Comparison of ENCODE assay signal across 9 cellular contexts in genomic region chr19:58009666-58010301, GRCh38. TPM values are rescaled to one million over a fixed set of nuclear protein-coding genes. Genes with fewer than 3 reads are reported as not detected.
DNase-seq lines count a peak whose midpoint lies in the region; ATAC-seq, FAIRE-seq and TF ChIP-seq lines count a peak whose summit lies in the region.
"Had no signal": no experiment of that assay in that cellular context is flagged by ENCODE, and none has a peak within 500 bp of the region (broad histone marks: within the 10 kb centered on the region; RNA-seq: fewer than 3 reads in every experiment).

No MANE protein-coding gene starts in this region.

- peak overlapping the region; percentile 72 for H3K27ac Mint-ChIP-seq in activated B cell treated with CpG ODN at 0.5 μM for 24 hours

- intact Hi-C loops in activated B cell treated with CpG ODN at 0.5 μM for 24 hours (cut with micrococcal nuclease) = loop anchor here (5.0 to 10.0 kb wide), 2 partner anchors 295 to 602 kb away; partner anchors contain the start of gene ERVK3-1

- H3K4me1 Mint-ChIP-seq in activated B cell treated with CpG ODN at 0.5 μM for 24 hours = peaks cover 4% of the 10 kb centered on the region

- CTCF ChIA-PET in activated B cell treated with CpG ODN at 0.5 μM for 24 hours (lab: Charles Lee) = no interaction called here

- H3K27me3 Mint-ChIP-seq in activated B cell treated with CpG ODN at 0.5 μM for 24 hours = peaks cover under 1% of the 10 kb centered on the region

- TF ChIP-seq POLR2A in GM12891 (IDR thresholded peaks at IDR 0.05; ENCODE audit: low read depth, low read length) = no peak

- peaks cover 39% of the 10 kb centered on the region for H3K36me3 Mint-ChIP-seq in activated B cell treated with CpG ODN at 0.5 μM for 24 hours (ENCODE audit: low read depth)

- POLR2A ChIA-PET in activated B cell treated with CpG ODN at 0.5 μM for 24 hours (lab: Charles Lee) = no interaction called here

- peak overlapping the region; percentile 82 for H3K4me3 Mint-ChIP-seq in activated B cell treated with CpG ODN at 0.5 μM for 24 hours

- FAIRE-seq in GM12891 (lab: Jason Lieb, UNC) = peak; percentile 94

- DNase-seq in GM12891 (ENCODE audit: insufficient read length, low spot score) (peak; percentile 84), NCI-H128 (lab: John Stamatoyannopoulos, UW; ENCODE audit: unreplicated experiment) (peak; percentile 73), activated B cell treated with CpG ODN at 0.5 μM for 24 hours (peak; percentile 69), cerebellum (ENCODE audit: low spot score) (peak; percentile 96), islet precursor cell (peak; percentile 82)
- DNase-seq in stimulated activated CD4-positive, alpha-beta T cell treated with anti-CD3 and anti-CD28 coated beads, Interleukin-12 subunit alpha, Interleukin-12 subunit beta, amount 100 ng/mL, for 48 hours (ENCODE audit: low read depth in 2 of 3, low spot score in 1 of 3) = peak; percentile 29 to 41 (median 37)

- H3K9me3 Mint-ChIP-seq in activated B cell treated with CpG ODN at 0.5 μM for 24 hours = peaks cover 33% of the 10 kb centered on the region

- TF ChIP-seq CTCF in activated B cell treated with CpG ODN at 0.5 μM for 24 hours (IDR thresholded peaks at IDR 0.05) = no peak

- peak; percentile 93 for ATAC-seq in activated B cell treated with CpG ODN at 0.5 μM for 24 hours (ENCODE audit: low read depth)
- no peak for ATAC-seq in HG02884 (IDR thresholded peaks at IDR 0.05; ENCODE audit: unreplicated experiment)
- no peak for ATAC-seq in GM18498 (IDR thresholded peaks at IDR 0.05; ENCODE audit: unreplicated experiment)

TF ChIP-seq in GM12891, 5 proteins besides CTCF, POLR2A, EP300 and RAD21:
- TF ChIP-seq TAF1 (IDR thresholded peaks at IDR 0.05; ENCODE audit: low read depth, low read length) = 0 out of 2 replicates have a peak, but pooled peaks have one; percentile 22
- no peak for TF ChIP-seq SPI1 (IDR thresholded peaks at IDR 0.05; ENCODE audit: low read depth, low read length)
- TF ChIP-seq PAX5 (IDR thresholded peaks at IDR 0.05; ENCODE audit: insufficient read depth, low read length, severe bottlenecking) = no peak
- peak; percentile 43; the same call in 1 of the 2 replicates for TF ChIP-seq POU2F2 (IDR thresholded peaks at IDR 0.05; ENCODE audit: low read depth, low read length)
- TF ChIP-seq POLR2AphosphoS5 (IDR thresholded peaks at IDR 0.05; ENCODE audit: low read depth, low read length) = 0 out of 2 replicates have a peak, but pooled peaks have one; percentile 49
TF ChIP-seq in GM12891: peak in this region for 3.

RNA-seq across cellular contexts. Expression of gene ZNF606, which starts 7.2 kb away (rescaled TPM):
- polyA plus RNA-seq in GM12891 (2012; ENCODE audit: low read depth, missing spikeins) = 5.6 TPM
- 27.8 and 32.9 TPM in 2 replicates for total RNA-seq in activated B cell treated with CpG ODN at 0.5 μM for 24 hours
- total RNA-seq in cerebellum = 55.9 TPM

RNA-seq across cellular contexts. Expression of gene ZSCAN1, which starts 24.0 kb away (rescaled TPM):
- polyA plus RNA-seq in GM12891 (2012; ENCODE audit: low read depth, missing spikeins) = not detected
- total RNA-seq in activated B cell treated with CpG ODN at 0.5 μM for 24 hours (not detected in 2 replicates), cerebellum (0.36 TPM)
- total RNA-seq: activated CD8-positive, alpha-beta memory T cell treated with anti-CD3 and anti-CD28 coated beads for 36 hours had no signal

RNA-seq across cellular contexts. Expression of gene C19orf18, which starts 35.5 kb away (rescaled TPM):
- polyA plus RNA-seq in GM12891 (2012; ENCODE audit: low read depth, missing spikeins) = 0.31 TPM
- total RNA-seq in activated B cell treated with CpG ODN at 0.5 μM for 24 hours = 0.81 and 1.1 TPM in 2 replicates
- total RNA-seq in cerebellum = 0.45 TPM
- total RNA-seq: activated CD8-positive, alpha-beta memory T cell treated with anti-CD3 and anti-CD28 coated beads for 36 hours had no signal

RNA-seq across cellular contexts. Expression of gene ZNF135, which starts 49.3 kb away (rescaled TPM):
- polyA plus RNA-seq in GM12891 (2012; ENCODE audit: low read depth, missing spikeins) = 0.13 TPM
- total RNA-seq in activated B cell treated with CpG ODN at 0.5 μM for 24 hours (5.8 and 7.5 TPM in 2 replicates), cerebellum (19.3 TPM)

Comparison
In these comparisons a context has a peak if more than half of its experiments do, and no peak if none do; other contexts are left out.
1. DNase-seq: peak in every context shown above with its lines; median percentile 96 in cerebellum; 84 in GM12891; 82 in islet precursor cell; 73 in NCI-H128; 69 in activated B cell treated with CpG ODN at 0.5 μM for 24 hours; 37 in stimulated activated CD4-positive, alpha-beta T cell treated with anti-CD3 and anti-CD28 coated beads, Interleukin-12 subunit alpha, Interleukin-12 subunit beta, amount 100 ng/mL, for 48 hours.